ENCODE assay signal across 10 cellular contexts in the genomic region with DNA sequence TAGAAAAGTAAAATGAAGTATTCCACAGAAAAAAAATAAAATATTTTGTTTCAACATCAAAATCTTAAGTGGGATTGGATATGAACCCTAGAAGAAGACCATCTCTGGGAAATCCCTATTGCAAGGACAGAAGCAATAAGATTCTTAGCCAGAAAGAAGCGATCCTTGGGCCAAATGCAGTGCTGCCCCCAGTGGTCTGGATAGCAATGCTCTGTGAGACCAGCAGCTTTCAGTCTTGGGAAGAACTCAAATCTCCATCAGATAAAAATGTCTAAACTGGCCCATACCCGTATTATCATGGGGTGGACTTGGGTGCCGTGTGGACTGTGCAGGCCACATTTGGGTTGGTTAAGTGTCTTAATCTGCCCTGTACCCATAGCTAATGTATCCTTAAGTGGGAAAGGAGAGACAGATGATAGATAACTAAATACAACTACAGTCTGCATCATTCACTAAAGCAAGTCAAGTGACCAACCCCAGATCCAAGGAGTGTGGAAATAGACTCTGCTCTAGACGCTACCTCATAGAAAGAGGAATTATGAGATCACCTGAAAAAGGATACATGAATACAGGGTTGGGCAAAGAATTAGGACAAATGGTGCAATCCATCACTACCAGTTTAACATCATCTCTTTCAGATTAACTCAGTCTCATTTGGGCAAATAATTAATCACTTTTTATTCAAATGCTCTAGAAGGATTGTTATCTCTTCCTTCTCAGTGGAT. TPM values are rescaled to one million over a fixed set of nuclear protein-coding genes. Genes with fewer than 3 reads are reported as not detected.
DNase-seq lines count a peak whose midpoint lies in the region; ATAC-seq, FAIRE-seq and TF ChIP-seq lines count a peak whose summit lies in the region.
"Had no signal": no experiment of that assay in that cellular context is flagged by ENCODE, and none has a peak within 500 bp of the region (broad histone marks: within the 10 kb centered on the region; RNA-seq: fewer than 3 reads in every experiment).

No MANE protein-coding gene starts in this region.

- H2AFZ ChIP-seq in Karpas-422 (ENCODE audit: low read length): no peak overlapping the region
- no peak overlapping the region for H2AFZ ChIP-seq in K562 (ENCODE audit: low read depth, low read length)

- TF ChIP-seq RAD21 in K562 (CRISPR knock-in tag; conservative IDR thresholded peaks at IDR 0.05 in 1 of 2, IDR thresholded peaks at IDR 0.05 in 1 of 2): no peak

- no peaks in the 10 kb centered on the region for H3K9me2 ChIP-seq in Karpas-422 (replicated peaks; ENCODE audit: insufficient read depth, low read length)

- no peak overlapping the region for H3K27ac Mint-ChIP-seq in neural crest cell (ENCODE audit: unreplicated experiment)
- H3K27ac Mint-ChIP-seq: immature natural killer cell had no signal

- no peak overlapping the region for H3K9ac ChIP-seq in Karpas-422 (ENCODE audit: low read length)
- no peak overlapping the region for H3K9ac ChIP-seq in K562 (ENCODE audit: insufficient read depth in 1 of 2, low read depth in 2 of 2, low read length in 2 of 2)

- no peak overlapping the region for H3K27ac ChIP-seq in Karpas-422 (ENCODE audit: low read length)
- H3K27ac ChIP-seq in K562 (ENCODE audit: extremely low read depth, low read depth, low read length): no peak overlapping the region
- H3K27ac ChIP-seq in spleen: no peak overlapping the region

- no peaks in the 10 kb centered on the region for H4K20me1 ChIP-seq in Karpas-422 (ENCODE audit: insufficient read depth, low read depth, low read length)
- no peaks in the 10 kb centered on the region for H4K20me1 ChIP-seq in K562 (replicated peaks; ENCODE audit: control insufficient read depth, insufficient read depth, low read length)

- H3K4me3 Mint-ChIP-seq in neural crest cell: no peak overlapping the region
- H3K4me3 Mint-ChIP-seq: immature natural killer cell had no signal

- BruUV-seq in K562 (replicated peaks; lab: Mats Ljungman, UMichigan): no TSS peak

- H3K9me3 Mint-ChIP-seq in neural crest cell: no peaks in the 10 kb centered on the region
- H3K9me3 Mint-ChIP-seq: immature natural killer cell had no signal

- no peaks in the 10 kb centered on the region for H3K27me3 Mint-ChIP-seq in neural crest cell (ENCODE audit: low read depth)

- H3K4me2 ChIP-seq in Karpas-422 (ENCODE audit: low read depth, low read length, poor library complexity, severe bottlenecking) (no peak overlapping the region), K562 (ENCODE audit: insufficient read depth, low read length) (no peak overlapping the region)

- intact Hi-C loops in K562 (cut with micrococcal nuclease): no loop called here
- intact Hi-C loops in spleen (cut with DNase I; ENCODE audit: low total_unique reads): no loop called here

- CTCF ChIA-PET in K562 (lab: Yijun Ruan, JAX; ENCODE audit: low intra/inter-chr PET ratio): no interaction called here

- H3K4me1 Mint-ChIP-seq in neural crest cell: no peaks in the 10 kb centered on the region
- H3K4me1 Mint-ChIP-seq: immature natural killer cell had no signal

- no peaks in the 10 kb centered on the region for H3K36me3 Mint-ChIP-seq in neural crest cell (ENCODE audit: low read depth)
- H3K36me3 Mint-ChIP-seq: immature natural killer cell had no signal

- no peaks in the 10 kb centered on the region for H3K27me3 ChIP-seq in Karpas-422 (ENCODE audit: low read length)
- no peaks in the 10 kb centered on the region for H3K27me3 ChIP-seq in K562 (ENCODE audit: control insufficient read depth in 2 of 2, insufficient read depth in 2 of 2, low read length in 2 of 2)
- peaks cover 0 to 4% (median 0%) of the 10 kb centered on the region in 7 donors for H3K27me3 ChIP-seq in spleen (replicated peaks in 1 of 7)

- no peaks in the 10 kb centered on the region for H3K36me3 ChIP-seq in Karpas-422 (ENCODE audit: insufficient read depth, low read length)
- no peaks in the 10 kb centered on the region for H3K36me3 ChIP-seq in K562 (ENCODE audit: control insufficient read depth, insufficient read depth, low read length)
- H3K36me3 ChIP-seq in spleen: no peaks in the 10 kb centered on the region

- whole genome bisulfite sequencing in K562 (ENCODE audit: insufficient coverage, low coverage, missing lambda C conversion rate): 0% methylated on average over 4 of the region's 4 CpGs
- WGBS in spleen, 5 donors: 78 to 89% (median 88%) methylated on average over 4 of the region's 4 CpGs

- POLR2A ChIA-PET in K562 (lab: Yijun Ruan, JAX): no interaction called here

- no peak for ATAC-seq in K562
- no peak for ATAC-seq in HG03095 (IDR thresholded peaks at IDR 0.05; ENCODE audit: unreplicated experiment)

- no peak for TF ChIP-seq EP300 in K562 (IDR thresholded peaks at IDR 0.05; ENCODE audit: low read length)

- H3K79me2 ChIP-seq in Karpas-422 (ENCODE audit: low read length) (no peaks in the 10 kb centered on the region), K562 (ENCODE audit: control insufficient read depth, insufficient read depth, low read length) (no peaks in the 10 kb centered on the region)

- no peak overlapping the region for H3K4me3 ChIP-seq in Karpas-422 (ENCODE audit: low read length)
- no peak overlapping the region for H3K4me3 ChIP-seq in K562
- no peak overlapping the region for H3K4me3 ChIP-seq in spleen

- H3K9me3 ChIP-seq in Karpas-422 (ENCODE audit: low read length) (no peaks in the 10 kb centered on the region), K562 (replicated peaks; ENCODE audit: control insufficient read depth, insufficient read depth, low read depth, low read length) (no peaks in the 10 kb centered on the region), spleen (no peaks in the 10 kb centered on the region)

- no peak for TF ChIP-seq POLR2A in K562 (conservative IDR thresholded peaks at IDR 0.05)
- no peak for TF ChIP-seq POLR2A in spleen (IDR thresholded peaks at IDR 0.05)

- H3K9me1 ChIP-seq in K562 (ENCODE audit: control insufficient read depth, insufficient read depth, low read length): no peaks in the 10 kb centered on the region

- H3K4me1 ChIP-seq in Karpas-422 (ENCODE audit: low read length) (no peaks in the 10 kb centered on the region), K562 (replicated peaks in 1 of 2; ENCODE audit: control insufficient read depth in 2 of 2, insufficient read depth in 2 of 2, low read length in 2 of 2) (no peaks in the 10 kb centered on the region), spleen (no peaks in the 10 kb centered on the region)

- FAIRE-seq in K562 (lab: Jason Lieb, UNC): no peak

- TF ChIP-seq CTCF in K562 (IDR thresholded peaks at IDR 0.05 in 2 of 3, conservative IDR thresholded peaks at IDR 0.05 in 1 of 3; ENCODE audit: insufficient read depth in 2 of 3, low read depth in 1 of 3, low read length in 3 of 3) (0 out of 6 replicates have a peak, but pooled peaks have one; percentile 7 to 15 (median 8)), neural crest cell (conservative IDR thresholded peaks at IDR 0.05) (peak; percentile 55), spleen (IDR thresholded peaks at IDR 0.05 in 8 of 11, conservative IDR thresholded peaks at IDR 0.05 in 3 of 11) (peak in 1 of 11 experiments; percentile 16)

- peak; percentile 42 for DNase-seq in ELR (ENCODE audit: low read depth)
- peak; percentile 65 for DNase-seq in Karpas-422
- no peak for DNase-seq in K562 (ENCODE audit: extremely low read depth in 1 of 4, low spot score in 3 of 4)
- peak; percentile 5 for DNase-seq in neural crest cell (ENCODE audit: low read depth, low spot score)
- no peak for DNase-seq in spleen
- DNase-seq in KG1 (lab: John Stamatoyannopoulos, UW): no peak
- DNase-seq: activated CD4-positive, alpha-beta T cell treated with anti-CD3 and anti-CD28 coated beads for 4 hours; immature natural killer cell; NCI-H2081 treated with DMSO at 0.1 percent for 48 hours had no signal

- in situ Hi-C loops in K562 (cut with MboI): no loop called here

TF ChIP-seq in K562, 482 proteins besides CTCF, POLR2A, EP300 and RAD21 (continues in another document):
- TF ChIP-seq LCOR (CRISPR knock-in tag; IDR thresholded peaks at IDR 0.05): no peak
- no peak for TF ChIP-seq ZNF76 (CRISPR knock-in tag; IDR thresholded peaks at IDR 0.05; ENCODE audit: borderline replicate concordance)
- no peak for TF ChIP-seq TOE1 (IDR thresholded peaks at IDR 0.05; ENCODE audit: borderline replicate concordance)
- no peak for TF ChIP-seq TOE1 (CRISPR knock-in tag; IDR thresholded peaks at IDR 0.05; ENCODE audit: borderline replicate concordance, low read depth)
- no peak for TF ChIP-seq ZNF347 (CRISPR knock-in tag; IDR thresholded peaks at IDR 0.05; ENCODE audit: low read depth)
- no peak for TF ChIP-seq KHSRP (IDR thresholded peaks at IDR 0.05)

RNA-seq across cellular contexts. Expression of a gene that starts 38.9 kb away (rescaled TPM):
- total RNA-seq in Karpas-422 (2014; rRNA removed; shearing (Covaris generic); ENCODE audit: low replicate concordance): not detected in 2 replicates
- total RNA-seq in K562 (2011; cell fraction: chromatin; rRNA removed; ENCODE audit: low replicate concordance): not detected in 2 replicates
- not detected in 2 replicates for total RNA-seq in K562 (2011; cell fraction: nucleolus; rRNA removed)
- total RNA-seq in K562 (2011; cell fraction: nucleoplasm; rRNA removed): not detected in 2 replicates
- total RNA-seq in K562 (2014; rRNA removed) (not detected in 2 replicates), K562 (2014; rRNA removed; fragmentation: Illumina TruSeq; extraction: Trizol) (not detected in 2 replicates), K562 (2015; rRNA removed; fragmentation: Illumina TruSeq; extraction: Trizol) (not detected in 2 replicates), K562 (2021) (not detected in 2 replicates), neural crest cell (9.2 and 9.8 TPM in 2 replicates), spleen (under 1 TPM in 1 of 7 donors, not detected in 6; 0.80 TPM)
- polyA plus RNA-seq in K562 (2011; rRNA removed) (not detected in 2 replicates), K562 (2014; fragmentation: Illumina TruSeq; extraction: Trizol) (0.07 TPM in 1 of 2 replicates, not detected in the other), K562 (2014; fragmentation: Nextera tagmentation; extraction: Ambion mirVana) (not detected), K562 (2014; rRNA removed) (0.12 TPM in 1 of 2 replicates, not detected in the other), spleen (under 1 TPM; 0.04 to 0.17 (median 0.06) TPM)
- not detected in 2 replicates for polyA plus RNA-seq in K562 (2011; cell fraction: cytosol; rRNA removed)
- polyA plus RNA-seq in K562 (2011; cell fraction: nucleus; rRNA removed): 0.06 TPM in 1 of 2 replicates, not detected in the other
- 0.04 and 0.15 TPM in 2 replicates for polyA plus RNA-seq in K562 (2012)
- not detected in 2 replicates for polyA minus RNA-seq in K562 (2011; rRNA and poly(A)+ RNA removed)
- polyA minus RNA-seq in K562 (2011; cell fraction: cytosol; rRNA and poly(A)+ RNA removed): not detected in 2 replicates
- not detected in 2 replicates for polyA minus RNA-seq in K562 (2011; cell fraction: nucleus; rRNA and poly(A)+ RNA removed)
- polyA plus RNA-seq: immature natural killer cell had no signal

Comparison
In these comparisons a context has a peak if more than half of its experiments do, and no peak if none do; other contexts are left out.
1. DNase-seq: peak in ELR (single experiment), Karpas-422 (single experiment) and neural crest cell (single experiment); none in K562 (0 of 4), spleen (single experiment) and KG1 (single experiment).